ENCODE assay signal across 30 cellular contexts in genomic region chr16:53803998-53804397, GRCh38.
"Had no signal": no experiment of that assay in that cellular context is flagged by ENCODE, and none has a peak within 500 bp of the region (broad histone marks: within the 10 kb centered on the region; RNA-seq: fewer than 3 reads in every experiment).

No MANE protein-coding gene starts in this region.

- H3K4me3 ChIP-seq: dorsolateral prefrontal cortex, gastrocnemius medialis, lung, mucosa of descending colon, neural progenitor cell, prostate gland, right atrium auricular region, smooth muscle cell, suprapubic skin, transverse colon, upper lobe of right lung, uterus had no signal

- H3K4me3 Mint-ChIP-seq: mesothelial cell of epicardium; naive B cell; nephron; neural progenitor cell; stimulated activated naive CD8-positive, alpha-beta T cell treated with anti-CD3 and anti-CD28 coated beads, Interleukin-15, amount 100 ng/mL, for 72 hours had no signal

- H3K9me3 ChIP-seq: gastrocnemius medialis, mucosa of descending colon, prostate gland, suprapubic skin, transverse colon, upper lobe of right lung, uterus had no signal

- H3K9ac ChIP-seq: neural progenitor cell had no signal

- H3K36me3 ChIP-seq: gastrocnemius medialis, prostate gland, right atrium auricular region, suprapubic skin, transverse colon, upper lobe of right lung, uterus had no signal

- H3K4me1 Mint-ChIP-seq: nephron had no signal

- ATAC-seq: esophagus mucosa; gastrocnemius medialis; left lobe of liver; mucosa of descending colon; sciatic nerve; stimulated activated naive CD8-positive, alpha-beta T cell treated with anti-CD3 and anti-CD28 coated beads, Interleukin-15, amount 100 ng/mL, for 72 hours; upper lobe of right lung had no signal

- H3K27ac Mint-ChIP-seq: mesothelial cell of epicardium; nephron; neural progenitor cell; stimulated activated naive CD8-positive, alpha-beta T cell treated with anti-CD3 and anti-CD28 coated beads, Interleukin-15, amount 100 ng/mL, for 72 hours had no signal

- H3K27ac ChIP-seq: dorsolateral prefrontal cortex, epithelial cell of prostate, gastrocnemius medialis, neural progenitor cell, prostate gland, right atrium auricular region, suprapubic skin, transverse colon, upper lobe of right lung, uterus had no signal

- H3K27me3 ChIP-seq: dorsolateral prefrontal cortex, gastrocnemius medialis, neural progenitor cell, right atrium auricular region, suprapubic skin, transverse colon, upper lobe of right lung, uterus had no signal

- H3K4me1 ChIP-seq: prostate gland, right atrium auricular region, transverse colon, upper lobe of right lung had no signal

- H3K4me2 ChIP-seq: neural progenitor cell, smooth muscle cell had no signal

- H3K27me3 Mint-ChIP-seq: naive B cell; stimulated activated naive CD8-positive, alpha-beta T cell treated with anti-CD3 and anti-CD28 coated beads, Interleukin-15, amount 100 ng/mL, for 72 hours had no signal

- H2AFZ ChIP-seq: neural progenitor cell had no signal

- DNase-seq: dorsolateral prefrontal cortex; effector CD4-positive, alpha-beta T cell; foreskin fibroblast; gastrocnemius medialis; head of caudate nucleus; kidney; mesenchymal stem cell; mucosa of descending colon; naive B cell; stimulated activated CD4-positive, alpha-beta T cell treated with anti-CD3 and anti-CD28 coated beads, Interleukin-12 subunit alpha, Interleukin-12 subunit beta, amount 100 ng/mL, for 4 hours; stimulated activated CD4-positive, alpha-beta T cell treated with anti-CD3 and anti-CD28 coated beads, Interleukin-1b, Interleukin-23, amount 100 ng/mL, for 48 hours; stimulated activated CD4-positive, alpha-beta T cell treated with anti-CD3 and anti-CD28 coated beads, Interleukin-4, amount 100 ng/mL, for 1 hour; stimulated activated CD8-positive, alpha-beta memory T cell treated with anti-CD3 and anti-CD28 coated beads, Interleukin-4, amount 100 ng/mL, for 48 hours; stimulated activated naive CD4-positive, alpha-beta T cell; stimulated activated naive CD8-positive, alpha-beta T cell treated with anti-CD3 and anti-CD28 coated beads, Interleukin-15, amount 100 ng/mL, for 72 hours; transverse colon; upper lobe of right lung; uterus had no signal
